ENCODE assay signal across 7 cellular contexts in genomic region chr3:5813521-5813920, GRCh38.
"Had no signal": no experiment of that assay in that cellular context is flagged by ENCODE, and none has a peak within 500 bp of the region (broad histone marks: within the 10 kb centered on the region; RNA-seq: fewer than 3 reads in every experiment).

No MANE protein-coding gene starts in this region.

- H3K27me3 Mint-ChIP-seq: IgD-negative memory B cell had no signal

- H3K4me1 ChIP-seq: HAP-1 had no signal

- H3K9me3 ChIP-seq: HAP-1 had no signal

- H3K4me1 Mint-ChIP-seq: IgD-negative memory B cell had no signal

- H3K9me3 Mint-ChIP-seq: IgD-negative memory B cell had no signal

- H3K36me3 Mint-ChIP-seq: IgD-negative memory B cell had no signal

- H3K27ac ChIP-seq: GM23248 had no signal

- H3K9ac ChIP-seq: GM23248 had no signal

- FAIRE-seq: HepG2 had no signal

- H3K36me3 ChIP-seq: HAP-1 had no signal

- H3K27ac Mint-ChIP-seq: HFFc6, IgD-negative memory B cell had no signal

- H3K4me3 ChIP-seq: GM23248, HAP-1 had no signal

- DNase-seq: GM23248, GOT3, H7, HFFc6 had no signal

- H2AFZ ChIP-seq: GM23248 had no signal

- H3K4me3 Mint-ChIP-seq: HFFc6 had no signal
